ENCODE assay signal across 36 cellular contexts in the genomic region with DNA sequence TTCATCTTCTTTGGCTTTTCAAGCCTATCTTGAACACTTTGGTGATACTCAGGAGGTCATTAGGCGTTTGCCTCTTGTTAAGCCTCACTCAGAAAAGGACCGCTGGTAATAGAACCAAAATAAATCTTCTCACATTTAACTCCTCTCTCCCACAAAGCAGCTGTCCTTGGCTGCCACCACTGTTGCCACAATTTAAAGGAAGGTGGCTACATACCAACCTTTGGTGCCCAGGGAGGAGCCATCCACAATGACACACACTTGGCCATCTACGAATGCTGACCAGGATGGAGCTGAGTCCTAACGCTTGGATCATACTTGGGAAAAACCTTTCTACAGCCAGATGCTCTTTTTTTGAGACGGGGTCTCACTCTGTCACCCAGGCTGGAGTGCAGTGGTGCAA.
"Had no signal": no experiment of that assay in that cellular context is flagged by ENCODE, and none has a peak within 500 bp of the region (broad histone marks: within the 10 kb centered on the region; RNA-seq: fewer than 3 reads in every experiment).

No MANE protein-coding gene starts in this region.

- DNase-seq: activated B cell treated with CpG ODN at 0.5 μM for 24 hours; activated CD4-positive, alpha-beta memory T cell treated with anti-CD3 and anti-CD28 coated beads for 36 hours; activated CD4-positive, alpha-beta T cell treated with anti-CD3 and anti-CD28 coated beads for 4 hours; activated CD4-positive, alpha-beta T cell treated with anti-CD3 and anti-CD28 coated beads, Interleukin-2, amount 10 ng/mL, durations not matched to agents 24 days and 14 days; activated CD4-positive, alpha-beta T cell treated with anti-CD3 and anti-CD28 coated beads, Interleukin-2, amount 50 U/mL, for 1 hour; activated CD4-positive, alpha-beta T cell treated with anti-CD3 and anti-CD28 coated beads, Interleukin-2, amount 50 U/mL, for 4 hours; activated CD4-positive, CD25-positive, alpha-beta regulatory T cell treated with anti-CD3 and anti-CD28 coated beads, Interleukin-2, amount 50 U/mL, for 72 hours; activated CD8-positive, alpha-beta memory T cell treated with anti-CD3 and anti-CD28 coated beads for 24 hours; activated CD8-positive, alpha-beta memory T cell treated with anti-CD3 and anti-CD28 coated beads, Interleukin-2, amount 10 ng/mL, durations not matched to agents 7 days and 5 days; activated CD8-positive, alpha-beta memory T cell treated with anti-CD3 and anti-CD28 coated beads, Interleukin-2, amount 50 U/mL, for 48 hours; activated CD8-positive, alpha-beta T cell treated with anti-CD3 and anti-CD28 coated beads for 36 hours; activated effector memory CD4-positive, alpha-beta T cell treated with Interleukin-2 at 50 U/mL for 16 hours; activated gamma-delta T cell; activated naive CD4-positive, alpha-beta T cell treated with anti-CD3 and anti-CD28 coated beads, Interleukin-2, amount 10 ng/mL, durations not matched to agents 7 days and 5 days; activated naive CD4-positive, alpha-beta T cell treated with Interleukin-2 at 50 U/mL for 16 hours; activated naive CD8-positive, alpha-beta T cell treated with anti-CD3 and anti-CD28 coated beads, Interleukin-2, amount 10 ng/mL, durations not matched to agents 7 days and 5 days; activated naive CD8-positive, alpha-beta T cell treated with anti-CD3 and anti-CD28 coated beads, Interleukin-2, amount 50 U/mL, for 24 hours; activated T-cell treated with anti-CD3 and anti-CD28 coated beads, Interleukin-2, amount 50 U/mL, for 24 hours; activated T-cell treated with anti-CD3 and anti-CD28 coated beads, Interleukin-2, amount 50 U/mL, for 48 hours; amygdala; anterior cingulate cortex; caudate nucleus; cerebellar nuclear complex; T-helper 1 cell; T-helper 2 cell; T-helper 9 cell had no signal

- H3K27me3 ChIP-seq: ascending aorta, cardiac muscle cell had no signal

- ATAC-seq: activated CD8-positive, alpha-beta memory T cell treated with anti-CD3 and anti-CD28 coated beads, Interleukin-2, amount 10 ng/mL, durations not matched to agents 7 days and 5 days; activated CD8-positive, alpha-beta T cell treated with anti-CD3 and anti-CD28 coated beads for 36 hours; activated naive CD8-positive, alpha-beta T cell treated with anti-CD3 and anti-CD28 coated beads, Interleukin-2, amount 50 U/mL, for 24 hours had no signal

- H3K36me3 ChIP-seq: ascending aorta, cardiac muscle cell had no signal

- H3K27ac ChIP-seq: ascending aorta, cardiac muscle cell, VCaP had no signal

- H3K4me3 ChIP-seq: ascending aorta, cardiac muscle cell had no signal

- H3K4me1 Mint-ChIP-seq: activated B cell treated with CpG ODN at 0.5 μM for 24 hours; activated naive CD4-positive, alpha-beta T cell treated with anti-CD3 and anti-CD28 coated beads, Interleukin-2, amount 50 U/mL, for 24 hours had no signal

- H3K9me3 ChIP-seq: ascending aorta had no signal

- H3K27ac Mint-ChIP-seq: activated B cell treated with CpG ODN at 0.5 μM for 24 hours; activated CD4-positive, alpha-beta memory T cell treated with anti-CD3 and anti-CD28 coated beads for 36 hours; activated CD4-positive, alpha-beta T cell treated with anti-CD3 and anti-CD28 coated beads, Interleukin-2, amount 10 ng/mL, durations not matched to agents 24 days and 14 days; activated CD8-positive, alpha-beta memory T cell treated with anti-CD3 and anti-CD28 coated beads, Interleukin-2, amount 10 ng/mL, durations not matched to agents 7 days and 5 days; activated CD8-positive, alpha-beta T cell treated with anti-CD3 and anti-CD28 coated beads for 36 hours; activated naive CD4-positive, alpha-beta T cell treated with anti-CD3 and anti-CD28 coated beads, Interleukin-2, amount 10 ng/mL, durations not matched to agents 7 days and 5 days; activated naive CD4-positive, alpha-beta T cell treated with anti-CD3 and anti-CD28 coated beads, Interleukin-2, amount 50 U/mL, for 24 hours; activated naive CD8-positive, alpha-beta T cell; activated naive CD8-positive, alpha-beta T cell treated with anti-CD3 and anti-CD28 coated beads, Interleukin-2, amount 10 ng/mL, durations not matched to agents 7 days and 5 days; activated naive CD8-positive, alpha-beta T cell treated with anti-CD3 and anti-CD28 coated beads, Interleukin-2, amount 50 U/mL, for 24 hours; activated T-cell treated with anti-CD3 and anti-CD28 coated beads, Interleukin-2, amount 50 U/mL, for 24 hours; activated T-helper 2 cell treated with anti-CD3 and anti-CD28 coated beads, Interferon-gamma antibody, Interleukin-2, Interleukin-4, amounts not matched to agents 10 μg/mL and 5 μg/mL and 100 μg/mL, durations not matched to agents 14 hours and 24 hours and 36 hours; T-helper 1 cell treated with Interleukin-12 subunit alpha and Interleukin-12 subunit beta and Interleukin-4 antibody, amounts not matched to agents 30 μg/mL and 1 μg/mL, for 36 hours; T-helper 2 cell treated with Interferon-gamma antibody and Interleukin-4, amounts not matched to agents 5 μg/mL and 100 μg/mL, for 36 hours had no signal

- H3K4me3 Mint-ChIP-seq: activated B cell treated with CpG ODN at 0.5 μM for 24 hours; activated CD4-positive, alpha-beta memory T cell treated with anti-CD3 and anti-CD28 coated beads for 36 hours; activated CD4-positive, alpha-beta T cell treated with anti-CD3 and anti-CD28 coated beads, Interleukin-2, amount 10 ng/mL, durations not matched to agents 24 days and 14 days; activated CD8-positive, alpha-beta memory T cell treated with anti-CD3 and anti-CD28 coated beads, Interleukin-2, amount 10 ng/mL, durations not matched to agents 7 days and 5 days; activated CD8-positive, alpha-beta T cell treated with anti-CD3 and anti-CD28 coated beads for 36 hours; activated naive CD4-positive, alpha-beta T cell treated with anti-CD3 and anti-CD28 coated beads, Interleukin-2, amount 10 ng/mL, durations not matched to agents 7 days and 5 days; activated naive CD4-positive, alpha-beta T cell treated with anti-CD3 and anti-CD28 coated beads, Interleukin-2, amount 50 U/mL, for 24 hours; activated naive CD8-positive, alpha-beta T cell; activated naive CD8-positive, alpha-beta T cell treated with anti-CD3 and anti-CD28 coated beads, Interleukin-2, amount 10 ng/mL, durations not matched to agents 7 days and 5 days; activated naive CD8-positive, alpha-beta T cell treated with anti-CD3 and anti-CD28 coated beads, Interleukin-2, amount 50 U/mL, for 24 hours; activated T-cell treated with anti-CD3 and anti-CD28 coated beads, Interleukin-2, amount 50 U/mL, for 24 hours; brain; central memory CD8-positive, alpha-beta T cell; T-helper 1 cell treated with Interleukin-12 subunit alpha and Interleukin-12 subunit beta and Interleukin-4 antibody, amounts not matched to agents 30 μg/mL and 1 μg/mL, for 36 hours; T-helper 2 cell treated with Interferon-gamma antibody and Interleukin-4, amounts not matched to agents 5 μg/mL and 100 μg/mL, for 36 hours had no signal

- H3K27me3 Mint-ChIP-seq: activated B cell treated with CpG ODN at 0.5 μM for 24 hours; activated CD4-positive, alpha-beta memory T cell treated with anti-CD3 and anti-CD28 coated beads for 36 hours; activated CD4-positive, alpha-beta T cell treated with anti-CD3 and anti-CD28 coated beads, Interleukin-2, amount 10 ng/mL, durations not matched to agents 24 days and 14 days; activated naive CD8-positive, alpha-beta T cell; activated naive CD8-positive, alpha-beta T cell treated with anti-CD3 and anti-CD28 coated beads, Interleukin-2, amount 10 ng/mL, durations not matched to agents 7 days and 5 days; activated naive CD8-positive, alpha-beta T cell treated with anti-CD3 and anti-CD28 coated beads, Interleukin-2, amount 50 U/mL, for 24 hours; central memory CD8-positive, alpha-beta T cell had no signal

- H3K4me1 ChIP-seq: ascending aorta had no signal

- H3K36me3 Mint-ChIP-seq: activated CD4-positive, alpha-beta memory T cell treated with anti-CD3 and anti-CD28 coated beads for 36 hours; activated CD8-positive, alpha-beta memory T cell treated with anti-CD3 and anti-CD28 coated beads, Interleukin-2, amount 10 ng/mL, durations not matched to agents 7 days and 5 days; activated naive CD4-positive, alpha-beta T cell treated with anti-CD3 and anti-CD28 coated beads, Interleukin-2, amount 10 ng/mL, durations not matched to agents 7 days and 5 days; activated naive CD4-positive, alpha-beta T cell treated with anti-CD3 and anti-CD28 coated beads, Interleukin-2, amount 50 U/mL, for 24 hours; activated naive CD8-positive, alpha-beta T cell; activated naive CD8-positive, alpha-beta T cell treated with anti-CD3 and anti-CD28 coated beads, Interleukin-2, amount 10 ng/mL, durations not matched to agents 7 days and 5 days had no signal

- H3K9me3 Mint-ChIP-seq: activated B cell treated with CpG ODN at 0.5 μM for 24 hours; activated CD4-positive, alpha-beta memory T cell treated with anti-CD3 and anti-CD28 coated beads for 36 hours; activated CD4-positive, alpha-beta T cell treated with anti-CD3 and anti-CD28 coated beads, Interleukin-2, amount 10 ng/mL, durations not matched to agents 24 days and 14 days; activated CD8-positive, alpha-beta T cell treated with anti-CD3 and anti-CD28 coated beads for 36 hours; activated naive CD4-positive, alpha-beta T cell treated with anti-CD3 and anti-CD28 coated beads, Interleukin-2, amount 10 ng/mL, durations not matched to agents 7 days and 5 days; activated naive CD4-positive, alpha-beta T cell treated with anti-CD3 and anti-CD28 coated beads, Interleukin-2, amount 50 U/mL, for 24 hours; activated naive CD8-positive, alpha-beta T cell treated with anti-CD3 and anti-CD28 coated beads, Interleukin-2, amount 10 ng/mL, durations not matched to agents 7 days and 5 days; activated naive CD8-positive, alpha-beta T cell treated with anti-CD3 and anti-CD28 coated beads, Interleukin-2, amount 50 U/mL, for 24 hours; activated T-cell treated with anti-CD3 and anti-CD28 coated beads, Interleukin-2, amount 50 U/mL, for 24 hours; activated T-helper 2 cell treated with anti-CD3 and anti-CD28 coated beads, Interferon-gamma antibody, Interleukin-2, Interleukin-4, amounts not matched to agents 10 μg/mL and 5 μg/mL and 100 μg/mL, durations not matched to agents 14 hours and 24 hours and 36 hours; brain; central memory CD8-positive, alpha-beta T cell; T-helper 1 cell treated with Interleukin-12 subunit alpha and Interleukin-12 subunit beta and Interleukin-4 antibody, amounts not matched to agents 30 μg/mL and 1 μg/mL, for 36 hours; T-helper 2 cell treated with Interferon-gamma antibody and Interleukin-4, amounts not matched to agents 5 μg/mL and 100 μg/mL, for 36 hours had no signal
